8 cellular contexts compared by ENCODE assay signal in the genomic region with DNA sequence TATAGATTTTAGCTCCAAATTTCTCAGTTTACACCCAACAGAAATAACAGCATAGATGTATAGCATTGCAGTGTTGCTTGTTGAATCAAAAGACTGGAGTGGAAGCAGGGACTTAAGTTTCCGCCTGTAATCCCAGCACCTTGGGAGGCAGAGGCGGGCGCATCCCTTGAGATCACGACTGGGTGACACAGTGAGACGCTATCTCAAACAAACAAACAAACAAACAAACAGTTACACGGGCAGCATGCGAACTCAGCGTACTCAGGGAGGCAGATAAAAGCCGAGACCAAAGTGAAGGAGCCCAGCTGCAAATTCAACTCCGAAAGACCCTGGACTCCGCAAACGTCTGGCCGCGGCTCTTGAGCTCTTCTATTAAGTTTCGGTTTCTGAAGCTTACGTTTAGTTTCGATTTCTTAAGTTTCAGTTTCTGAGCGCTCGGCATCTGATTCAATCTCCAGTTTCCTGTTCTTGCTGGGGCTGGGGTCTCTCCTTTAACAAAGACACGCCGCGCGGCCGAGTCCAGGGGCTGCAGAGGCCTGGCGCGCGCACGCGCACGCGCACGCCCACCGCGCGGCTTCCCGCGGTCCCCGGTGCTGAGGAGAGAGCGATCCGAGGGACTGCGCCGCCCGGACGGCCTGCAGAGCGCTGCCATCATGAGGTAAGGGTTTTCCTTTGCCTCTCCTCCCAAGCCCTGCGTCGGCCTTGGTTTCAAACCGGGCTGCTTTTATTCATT. TPM values are rescaled to one million over a fixed set of nuclear protein-coding genes. Genes with fewer than 3 reads are reported as not detected.
DNase-seq lines count a peak whose midpoint lies in the region; ATAC-seq and TF ChIP-seq lines count a peak whose summit lies in the region.

TSS of gene IFIT5 (plus strand) at position 423 of the 733 bp plus-strand sequence. CDS start at position 654, 231 bp downstream.

- peak; percentile 50 for TF ChIP-seq POLR2A in right lobe of liver (IDR thresholded peaks at IDR 0.05)

- peak; percentile 76 for DNase-seq in AG08395 (ENCODE audit: low spot score)
- peak; percentile 21 to 80 for DNase-seq in NCI-H526 (lab: John Stamatoyannopoulos, UW)
- DNase-seq in activated CD4-positive, alpha-beta memory T cell treated with anti-CD3 and anti-CD28 coated beads for 36 hours, result peak; percentile 75
- peak; percentile 84 for DNase-seq in ecto neural progenitor cell (ENCODE audit: low spot score)
- peak; percentile 76 to 82 (median 78) for DNase-seq in right lobe of liver
- peak; percentile 64 for DNase-seq in stimulated activated CD4-positive, alpha-beta T cell treated with anti-CD3 and anti-CD28 coated beads, Interleukin-4, amount 100 ng/mL, for 24 hours

- no peaks in the 10 kb centered on the region for H3K27me3 Mint-ChIP-seq in activated CD4-positive, alpha-beta memory T cell treated with anti-CD3 and anti-CD28 coated beads for 36 hours

- H3K27ac ChIP-seq in right lobe of liver, result peak within 1 kb of the TSS; percentile 98 to 100 (median 99)

- peak within 1 kb of the TSS; percentile 94 for H3K27ac Mint-ChIP-seq in activated CD4-positive, alpha-beta memory T cell treated with anti-CD3 and anti-CD28 coated beads for 36 hours

- ATAC-seq in GM18873 (IDR thresholded peaks at IDR 0.05; ENCODE audit: low FRiP score, unreplicated experiment) (peak; percentile 72), HG03108 (IDR thresholded peaks at IDR 0.05; ENCODE audit: unreplicated experiment) (peak; percentile 68), right lobe of liver (peak; percentile 79 to 91 (median 88))

- peaks cover 48% of the 10 kb centered on the region for H3K4me1 Mint-ChIP-seq in activated CD4-positive, alpha-beta memory T cell treated with anti-CD3 and anti-CD28 coated beads for 36 hours (ENCODE audit: low read depth)

- H3K9me3 ChIP-seq in right lobe of liver, result no peaks in the 10 kb centered on the region

- no peaks in the 10 kb centered on the region for H3K36me3 ChIP-seq in right lobe of liver

- H3K9me3 Mint-ChIP-seq in activated CD4-positive, alpha-beta memory T cell treated with anti-CD3 and anti-CD28 coated beads for 36 hours, result peaks cover 9% of the 10 kb centered on the region

- no peak for TF ChIP-seq CTCF in right lobe of liver (IDR thresholded peaks at IDR 0.05)

- H3K27me3 ChIP-seq in right lobe of liver, result no peaks in the 10 kb centered on the region

- peak within 1 kb of the TSS; percentile 78 to 94 (median 87) for H3K4me3 ChIP-seq in right lobe of liver

- peak within 1 kb of the TSS; percentile 78 for H3K4me3 Mint-ChIP-seq in activated CD4-positive, alpha-beta memory T cell treated with anti-CD3 and anti-CD28 coated beads for 36 hours

- H3K4me1 ChIP-seq in right lobe of liver, result peaks cover 0 to 19% (median 9%) of the 10 kb centered on the region in 4 donors

- CTCF ChIA-PET in activated CD4-positive, alpha-beta memory T cell treated with anti-CD3 and anti-CD28 coated beads for 36 hours (lab: Charles Lee), result interaction anchor here (0.7 to 1.3 kb wide), 6 partner anchors 9 to 314 kb away, joined by 3 to 6 read pairs (median 3); partner anchors contain the start of gene IFIT2

- intact Hi-C loops in activated CD4-positive, alpha-beta memory T cell treated with anti-CD3 and anti-CD28 coated beads for 36 hours (cut with micrococcal nuclease), result loop anchor here (1.0 to 10.0 kb wide), 7 partner anchors 22 to 420 kb away; partner anchors contain the start of genes FAS, IFIT1, IFIT2 and KIF20B
- intact Hi-C loops in right lobe of liver (cut with DNase I), result no loop called here

- POLR2A ChIA-PET in activated CD4-positive, alpha-beta memory T cell treated with anti-CD3 and anti-CD28 coated beads for 36 hours (lab: Charles Lee), result interaction anchor here (0.7 to 1.6 kb wide), 6 partner anchors 12 to 287 kb away, joined by 3 to 5 read pairs (median 3); partner anchors contain the start of genes IFIT1, KIF20B and LIPA

- H3K36me3 Mint-ChIP-seq in activated CD4-positive, alpha-beta memory T cell treated with anti-CD3 and anti-CD28 coated beads for 36 hours, result peaks cover 18% of the 10 kb centered on the region

- WGBS in right lobe of liver (ENCODE audit: insufficient coverage, low coverage, low lambda C conversion rate, missing lambda C conversion rate), result 0% methylated on average over 22 of the region's 48 CpGs

RNA-seq across cellular contexts. Expression of gene IFIT5, which starts in this region (rescaled TPM):
- 10 to 100 TPM; 10.1 to 10.9 TPM for total RNA-seq in activated CD4-positive, alpha-beta memory T cell treated with anti-CD3 and anti-CD28 coated beads for 36 hours
- 10 to 100 TPM in 2 of 6 experiments, 1 to 10 TPM in 4; 4.4 to 11.2 (median 8.3) TPM for total RNA-seq in right lobe of liver

Comparison
In these comparisons a context has a peak if more than half of its experiments do, and no peak if none do; other contexts are left out.
1. Peak in every context shown above with its lines: DNase-seq, ATAC-seq, H3K4me3 ChIP-seq and H3K27ac ChIP-seq.